5 cellular contexts compared by ENCODE assay signal in genomic region chr15:21148136-21148535, GRCh38.
A peak's percentile ranks its signal among the peaks of the same experiment; 100 is the strongest.
DNase-seq lines count a peak whose midpoint lies in the region; ATAC-seq and TF ChIP-seq lines count a peak whose summit lies in the region.
"Not testable (repeated sequence)": the region's sequence is repeated elsewhere in the genome, so short reads cannot be mapped to it uniquely, and the experiment has no call there.

No MANE protein-coding gene starts in this region.

- not testable (repeated sequence) for H3K4me3 ChIP-seq in MG63, upper lobe of right lung

- ATAC-seq in left lobe of liver, upper lobe of right lung: not testable (repeated sequence)

- not testable (repeated sequence) for TF ChIP-seq CTCF in upper lobe of right lung (IDR thresholded peaks at IDR 0.05)

- not testable (repeated sequence) for H3K27me3 ChIP-seq in MG63, upper lobe of right lung

- not testable (repeated sequence) for H3K4me1 ChIP-seq in upper lobe of right lung

- not testable (repeated sequence) for H3K9me3 ChIP-seq in MG63, upper lobe of right lung

- intact Hi-C loops in posterior vena cava (cut with DNase I); upper lobe of right lung (cut with DNase I): not testable (repeated sequence)

- H3K36me3 ChIP-seq in MG63, upper lobe of right lung: not testable (repeated sequence)

- not testable (repeated sequence) for H3K27ac ChIP-seq in upper lobe of right lung

- peak; percentile 2 for DNase-seq in MG63
- peak; percentile 14 for DNase-seq in left lobe of liver (ENCODE audit: low spot score)
- DNase-seq in mesenteric fat pad (ENCODE audit: low spot score), result peak; percentile 5
- peak; percentile 30 for DNase-seq in posterior vena cava (ENCODE audit: low spot score)
- peak; percentile 33 for DNase-seq in upper lobe of right lung
